ENCODE assay signal across 1 cellular context in the genomic region with DNA sequence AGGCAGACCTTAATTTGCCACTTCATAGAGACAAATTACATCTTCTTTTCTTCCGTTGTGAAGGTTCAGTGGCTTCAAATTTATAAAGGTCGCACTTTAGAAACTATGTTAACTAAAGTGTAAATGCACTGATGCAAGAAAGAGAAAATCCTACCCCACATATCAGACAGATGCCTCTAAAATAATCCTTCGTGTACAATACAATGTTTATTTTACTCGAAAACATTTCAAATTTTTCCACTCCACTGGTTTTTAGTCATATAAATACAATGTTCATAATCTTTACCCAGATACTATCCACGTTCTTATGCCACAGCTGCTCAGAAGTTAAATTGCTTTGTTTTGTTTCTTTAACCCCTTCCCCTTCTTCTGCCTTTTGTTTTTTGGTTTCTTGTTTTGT.
TF ChIP-seq lines count a peak whose summit lies in the region.

No MANE protein-coding gene starts in this region.

TF ChIP-seq in SK-N-SH, 30 proteins besides CTCF, POLR2A, EP300 and RAD21 (continued from another document):
- TF ChIP-seq, protein P1, sequence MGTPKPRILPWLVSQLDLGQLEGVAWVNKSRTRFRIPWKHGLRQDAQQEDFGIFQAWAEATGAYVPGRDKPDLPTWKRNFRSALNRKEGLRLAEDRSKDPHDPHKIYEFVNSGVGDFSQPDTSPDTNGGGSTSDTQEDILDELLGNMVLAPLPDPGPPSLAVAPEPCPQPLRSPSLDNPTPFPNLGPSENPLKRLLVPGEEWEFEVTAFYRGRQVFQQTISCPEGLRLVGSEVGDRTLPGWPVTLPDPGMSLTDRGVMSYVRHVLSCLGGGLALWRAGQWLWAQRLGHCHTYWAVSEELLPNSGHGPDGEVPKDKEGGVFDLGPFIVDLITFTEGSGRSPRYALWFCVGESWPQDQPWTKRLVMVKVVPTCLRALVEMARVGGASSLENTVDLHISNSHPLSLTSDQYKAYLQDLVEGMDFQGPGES (IDR thresholded peaks at IDR 0.05; ENCODE audit: low read depth, low read length): no peak
- no peak for TF ChIP-seq TAF1 (IDR thresholded peaks at IDR 0.05; ENCODE audit: borderline replicate concordance, low read depth, low read length)
